In the genomic region with DNA sequence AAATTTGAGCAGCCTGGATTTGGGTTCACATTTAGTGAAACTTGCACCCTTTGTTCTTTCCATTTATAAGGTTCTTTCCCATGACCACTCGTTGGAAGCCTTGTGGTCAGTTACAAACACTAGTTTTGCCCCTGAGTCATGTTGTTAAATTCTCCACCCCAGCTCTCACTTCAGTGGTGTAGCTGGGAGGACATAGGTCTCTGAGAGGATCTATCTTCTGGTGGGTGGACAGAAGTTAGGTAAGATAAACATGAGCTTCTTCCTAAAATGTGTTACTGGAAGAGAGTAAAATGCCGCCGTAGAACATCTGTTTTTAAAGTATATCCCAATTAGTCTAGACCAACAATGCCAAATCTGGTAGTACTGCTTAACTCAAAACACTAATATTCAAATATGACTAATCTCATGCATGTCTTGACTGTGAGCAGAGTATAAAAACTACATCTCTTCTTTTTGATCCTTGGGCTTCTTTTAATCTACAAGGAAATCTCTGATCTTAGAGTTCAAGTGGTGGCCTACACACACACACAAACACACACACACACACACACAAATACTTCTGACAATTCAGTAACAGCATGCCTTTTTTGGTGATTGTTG, we compare ENCODE assay signal across 19 cellular contexts.
A peak's percentile ranks its signal among the peaks of the same experiment; 100 is the strongest.
DNase-seq lines count a peak whose midpoint lies in the region; ATAC-seq and TF ChIP-seq lines count a peak whose summit lies in the region.
"Had no signal": no experiment of that assay in that cellular context is flagged by ENCODE, and none has a peak within 500 bp of the region (broad histone marks: within the 10 kb centered on the region; RNA-seq: fewer than 3 reads in every experiment).

No MANE protein-coding gene starts in this region.

- no peaks in the 10 kb centered on the region for H3K36me3 ChIP-seq in Caco-2 (ENCODE audit: control insufficient read depth, insufficient read depth, low read length)
- H3K36me3 ChIP-seq: gastrocnemius medialis, prostate gland, uterus had no signal

- no peak for ATAC-seq in GM19328 (IDR thresholded peaks at IDR 0.05; ENCODE audit: unreplicated experiment)
- ATAC-seq: activated CD4-positive, alpha-beta T cell treated with anti-CD3 and anti-CD28 coated beads for 36 hours; gastrocnemius medialis; natural killer cell had no signal

- CTCF ChIA-PET in Caco-2 (lab: Charles Lee), result no interaction called here

- H3K4me3 Mint-ChIP-seq in nephron progenitor cell, result no peak overlapping the region
- H3K4me3 Mint-ChIP-seq in Caco-2 (ENCODE audit: unreplicated experiment), result no peak overlapping the region
- H3K4me3 Mint-ChIP-seq: activated CD4-positive, alpha-beta T cell treated with anti-CD3 and anti-CD28 coated beads for 36 hours; natural killer cell; stimulated activated naive CD8-positive, alpha-beta T cell treated with anti-CD3 and anti-CD28 coated beads, Interleukin-15, Interleukin-2, amounts not matched to agents 100 ng/mL and 50 ng/mL, for 24 hours; T-helper 2 cell treated with Interferon-gamma antibody and Interleukin-4, amounts not matched to agents 5 μg/mL and 100 μg/mL, for 36 hours had no signal

- intact Hi-C loops in Caco-2 (cut with micrococcal nuclease; ENCODE audit: unreplicated experiment), result no loop called here

- no peaks in the 10 kb centered on the region for H3K4me1 ChIP-seq in Caco-2
- H3K4me1 ChIP-seq: gastrocnemius medialis, prostate gland, uterus had no signal

- H3K27me3 ChIP-seq in Caco-2 (replicated peaks; ENCODE audit: control insufficient read depth, insufficient read depth, low read length), result no peaks in the 10 kb centered on the region
- H3K27me3 ChIP-seq: gastrocnemius medialis, uterus had no signal

- H3K4me1 Mint-ChIP-seq in nephron progenitor cell (peaks cover 5% of the 10 kb centered on the region), Caco-2 (ENCODE audit: low read depth, unreplicated experiment) (no peaks in the 10 kb centered on the region)
- H3K4me1 Mint-ChIP-seq: activated CD4-positive, alpha-beta T cell treated with anti-CD3 and anti-CD28 coated beads for 36 hours; natural killer cell had no signal

- no peak for TF ChIP-seq CTCF in AG09319 (IDR thresholded peaks at IDR 0.05; ENCODE audit: low read depth, low read length)
- no peak for TF ChIP-seq CTCF in choroid plexus epithelial cell (conservative IDR thresholded peaks at IDR 0.05; ENCODE audit: low read depth, low read length)
- no peak for TF ChIP-seq CTCF in nephron progenitor cell (IDR thresholded peaks at IDR 0.05)
- no peak for TF ChIP-seq CTCF in Caco-2 (IDR thresholded peaks at IDR 0.05; ENCODE audit: insufficient read depth in 1 of 2, low read depth in 1 of 2, low read length in 1 of 2, severe bottlenecking in 1 of 2, unreplicated experiment in 1 of 2)

- H3K27me3 Mint-ChIP-seq in nephron progenitor cell (ENCODE audit: low read depth, poor library complexity) (no peaks in the 10 kb centered on the region), Caco-2 (ENCODE audit: insufficient read depth, unreplicated experiment) (no peaks in the 10 kb centered on the region)
- H3K27me3 Mint-ChIP-seq: activated CD4-positive, alpha-beta T cell treated with anti-CD3 and anti-CD28 coated beads for 36 hours had no signal

- peak overlapping the region; percentile 62 for H3K27ac Mint-ChIP-seq in nephron progenitor cell
- H3K27ac Mint-ChIP-seq in Caco-2 (ENCODE audit: unreplicated experiment), result no peak overlapping the region
- H3K27ac Mint-ChIP-seq: activated CD4-positive, alpha-beta T cell treated with anti-CD3 and anti-CD28 coated beads for 36 hours; natural killer cell; stimulated activated naive CD8-positive, alpha-beta T cell treated with anti-CD3 and anti-CD28 coated beads, Interleukin-15, Interleukin-2, amounts not matched to agents 100 ng/mL and 50 ng/mL, for 24 hours; T-helper 2 cell treated with Interferon-gamma antibody and Interleukin-4, amounts not matched to agents 5 μg/mL and 100 μg/mL, for 36 hours had no signal

- H3K9me3 Mint-ChIP-seq in nephron progenitor cell (no peaks in the 10 kb centered on the region), Caco-2 (ENCODE audit: unreplicated experiment) (peaks cover 13% of the 10 kb centered on the region)
- H3K9me3 Mint-ChIP-seq: natural killer cell; stimulated activated naive CD8-positive, alpha-beta T cell treated with anti-CD3 and anti-CD28 coated beads, Interleukin-15, Interleukin-2, amounts not matched to agents 100 ng/mL and 50 ng/mL, for 24 hours; T-helper 2 cell treated with Interferon-gamma antibody and Interleukin-4, amounts not matched to agents 5 μg/mL and 100 μg/mL, for 36 hours had no signal

- no peaks in the 10 kb centered on the region for H3K36me3 Mint-ChIP-seq in nephron progenitor cell (ENCODE audit: low read depth)
- no peaks in the 10 kb centered on the region for H3K36me3 Mint-ChIP-seq in Caco-2 (ENCODE audit: insufficient read depth, unreplicated experiment)
- H3K36me3 Mint-ChIP-seq: natural killer cell had no signal

- POLR2A ChIA-PET in Caco-2 (lab: Charles Lee), result no interaction called here

- no peak overlapping the region for H3K4me3 ChIP-seq in choroid plexus epithelial cell (ENCODE audit: low read depth, low read length)
- H3K4me3 ChIP-seq in Caco-2 (ENCODE audit: low read depth, low read length), result no peak overlapping the region
- H3K4me3 ChIP-seq: gastrocnemius medialis, prostate gland, uterus had no signal

- no TSS peak for BruUV-seq in Caco-2 (replicated peaks; lab: Mats Ljungman, UMichigan)

- DNase-seq in AG09319 (ENCODE audit: extremely low read depth, low read depth) (peak; percentile 52), HT1080 (ENCODE audit: low read depth) (peak; percentile 55), choroid plexus epithelial cell (ENCODE audit: low read depth) (peak; percentile 82), nephron progenitor cell (no peak), superior temporal gyrus (ENCODE audit: extremely low spot score) (no peak), Caco-2 (no peak)
- no peak for DNase-seq in activated CD4-positive, alpha-beta T cell treated with anti-CD3 and anti-CD28 coated beads, Interleukin-2, amount 50 U/mL, for 4 hours
- DNase-seq: activated CD4-positive, alpha-beta T cell treated with anti-CD3 and anti-CD28 coated beads for 36 hours; activated naive CD4-positive, alpha-beta T cell treated with anti-CD3 and anti-CD28 coated beads, Interleukin-2, amount 50 U/mL, for 16 hours; effector memory CD4-positive, alpha-beta T cell; gastrocnemius medialis; natural killer cell; NCI-H1048; stimulated activated CD4-positive, alpha-beta T cell treated with anti-CD3 and anti-CD28 coated beads, Interleukin-12 subunit alpha, Interleukin-12 subunit beta, amount 100 ng/mL, for 4 hours; uterus had no signal

- H3K9me3 ChIP-seq in Caco-2, result peaks cover 3% of the 10 kb centered on the region; the same call in 1 of the 2 replicates
- H3K9me3 ChIP-seq: gastrocnemius medialis, prostate gland, uterus had no signal

Comparison
In these comparisons a context has a peak if more than half of its experiments do, and no peak if none do; other contexts are left out.
1. DNase-seq: peak in AG09319 (single experiment), HT1080 (single experiment) and choroid plexus epithelial cell (single experiment); none in nephron progenitor cell (single experiment), activated CD4-positive, alpha-beta T cell treated with anti-CD3 and anti-CD28 coated beads, Interleukin-2, amount 50 U/mL, for 4 hours (0 of 2), superior temporal gyrus (single experiment) and Caco-2 (0 of 2).